Comparison of ENCODE assay signal across 20 cellular contexts in the genomic region with DNA sequence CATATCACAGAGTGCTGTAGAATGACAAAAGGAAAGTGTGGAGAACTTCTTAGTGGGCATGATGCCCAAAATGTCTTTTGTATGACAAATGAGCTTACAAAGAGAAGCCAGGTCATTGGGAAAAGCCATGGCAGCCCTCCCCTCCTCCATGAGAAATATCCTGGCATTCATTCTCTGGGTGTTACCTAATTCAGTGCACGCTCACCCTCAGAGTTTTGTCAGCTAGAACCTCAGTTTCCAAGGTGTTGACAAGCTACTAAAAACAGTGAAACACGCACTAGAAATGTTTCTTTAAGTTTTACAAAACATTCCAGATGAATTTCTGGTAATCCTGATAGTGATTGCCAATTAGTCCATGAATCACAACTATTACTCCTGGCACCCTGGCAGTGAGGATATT.
A peak's percentile ranks its signal among the peaks of the same experiment; 100 is the strongest.
DNase-seq lines count a peak whose midpoint lies in the region; ATAC-seq and TF ChIP-seq lines count a peak whose summit lies in the region.
"Had no signal": no experiment of that assay in that cellular context is flagged by ENCODE, and none has a peak within 500 bp of the region (broad histone marks: within the 10 kb centered on the region; RNA-seq: fewer than 3 reads in every experiment).

No MANE protein-coding gene starts in this region.

- 54 to 89% (median 71%) methylated on average over 2 of the region's 2 CpGs for WGBS in spleen, 5 donors

- no peak for ATAC-seq in GM18870 (IDR thresholded peaks at IDR 0.05; ENCODE audit: unreplicated experiment)
- ATAC-seq: A549 had no signal

- H3K9me3 ChIP-seq in subcutaneous abdominal adipose tissue (ENCODE audit: control insufficient read depth in 5 of 5, low read length in 5 of 5): no peaks in the 10 kb centered on the region
- H3K9me3 ChIP-seq in spleen: no peaks in the 10 kb centered on the region
- H3K9me3 ChIP-seq: A549, BE2C, SJSA1 had no signal

- H3K4me3 ChIP-seq in fibroblast of pulmonary artery (replicated peaks; ENCODE audit: low read depth, low read length): no peak overlapping the region
- H3K4me3 ChIP-seq in subcutaneous abdominal adipose tissue (ENCODE audit: low read depth in 1 of 5, low read length in 5 of 5): no peak overlapping the region
- H3K4me3 ChIP-seq in spleen: no peak overlapping the region
- H3K4me3 ChIP-seq: A549, SJSA1 had no signal

- H3K36me3 ChIP-seq in subcutaneous abdominal adipose tissue (ENCODE audit: control insufficient read depth in 5 of 5, insufficient read depth in 5 of 5, low read length in 5 of 5) (no peaks in the 10 kb centered on the region), spleen (no peaks in the 10 kb centered on the region)
- H3K36me3 ChIP-seq: BE2C, SJSA1 had no signal

- H3K9ac ChIP-seq in subcutaneous abdominal adipose tissue (ENCODE audit: low read length in 5 of 5): no peak overlapping the region
- H3K9ac ChIP-seq: KMS-11 had no signal

- no peak for TF ChIP-seq CTCF in fibroblast of pulmonary artery (IDR thresholded peaks at IDR 0.05; ENCODE audit: low read length, missing control alignments)
- no peak for TF ChIP-seq CTCF in spleen (IDR thresholded peaks at IDR 0.05 in 8 of 11, conservative IDR thresholded peaks at IDR 0.05 in 3 of 11)

- no peaks in the 10 kb centered on the region for H3K27me3 ChIP-seq in subcutaneous abdominal adipose tissue (ENCODE audit: control insufficient read depth in 5 of 5, insufficient read depth in 4 of 5, low read length in 5 of 5)
- H3K27me3 ChIP-seq in spleen (replicated peaks in 1 of 7): no peaks in the 10 kb centered on the region
- H3K27me3 ChIP-seq: BE2C, SJSA1 had no signal

- DNase-seq in AG20443 (ENCODE audit: low spot score) (peak; percentile 39), NCI-H226 (peak; percentile 36), fibroblast of pulmonary artery (ENCODE audit: low read depth) (peak; percentile 63), spleen (no peak), NCI-H774 (lab: John Stamatoyannopoulos, UW) (no peak)
- DNase-seq: BE2C, DMS153, HCEC 1CT, NCI-H1048, NCI-H1417, NCI-H1694, NCI-H2029 treated with DMSO at 0.1 percent for 48 hours, NCI-H526 treated with DMSO at 0.1 percent for 48 hours, Right ventricle myocardium superior, RPMI8226 had no signal

- TF ChIP-seq POLR2A in spleen (IDR thresholded peaks at IDR 0.05): no peak

- H3K4me1 ChIP-seq in subcutaneous abdominal adipose tissue (ENCODE audit: control insufficient read depth in 5 of 5, insufficient read depth in 5 of 5, low read length in 5 of 5) (peaks cover 0 to 5% (median 0%) of the 10 kb centered on the region in 5 donors), spleen (no peaks in the 10 kb centered on the region)
- H3K4me1 ChIP-seq: A549, BE2C, SJSA1 had no signal

- intact Hi-C loops in spleen (cut with DNase I; ENCODE audit: low total_unique reads): no loop called here

- peak overlapping the region; percentile 47 for H3K27ac ChIP-seq in subcutaneous abdominal adipose tissue (ENCODE audit: low read depth, low read length)
- H3K27ac ChIP-seq in spleen: no peak overlapping the region
- H3K27ac ChIP-seq: A549, KMS-11, SJSA1 had no signal

Comparison
In these comparisons a context has a peak if more than half of its experiments do, and no peak if none do; other contexts are left out.
1. DNase-seq: peak in AG20443 (single experiment), NCI-H226 (single experiment) and fibroblast of pulmonary artery (single experiment); none in spleen (single experiment) and NCI-H774 (single experiment).